10 cellular contexts compared by ENCODE assay signal in the genomic region with DNA sequence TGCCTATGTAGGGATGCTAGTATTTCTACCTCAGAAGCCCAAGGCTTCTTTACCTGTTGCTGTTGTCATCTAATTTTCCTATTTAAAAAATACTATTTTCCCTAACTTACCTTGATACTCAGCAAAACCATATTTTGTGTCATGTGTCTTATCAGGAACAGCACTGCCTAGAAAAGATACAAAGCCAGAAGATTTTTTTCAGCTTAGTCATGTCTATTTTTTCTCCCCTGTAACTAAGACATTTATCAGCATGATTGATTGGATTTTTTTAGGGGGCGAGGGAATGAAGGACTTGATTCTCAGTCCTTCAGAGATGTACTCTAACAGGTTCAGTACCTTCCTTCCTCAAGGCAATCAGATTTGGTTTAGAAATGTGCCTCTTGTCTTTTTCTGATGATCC. TPM values are rescaled to one million over a fixed set of nuclear protein-coding genes. Genes with fewer than 3 reads are reported as not detected.
DNase-seq lines count a peak whose midpoint lies in the region; ATAC-seq, FAIRE-seq and TF ChIP-seq lines count a peak whose summit lies in the region.
"Had no signal": no experiment of that assay in that cellular context is flagged by ENCODE, and none has a peak within 500 bp of the region (broad histone marks: within the 10 kb centered on the region; RNA-seq: fewer than 3 reads in every experiment).

No MANE protein-coding gene starts in this region.

- TF ChIP-seq RAD21 in K562 (CRISPR knock-in tag; conservative IDR thresholded peaks at IDR 0.05 in 1 of 2, IDR thresholded peaks at IDR 0.05 in 1 of 2) = no peak

- H4K8ac ChIP-seq in mesenchymal stem cell (ENCODE audit: low read length) = no peak overlapping the region

- DNase-seq in heart left ventricle (no peak), Right ventricle myocardium superior (no peak), K562 (ENCODE audit: extremely low read depth in 1 of 4, low spot score in 3 of 4) (peak in 2 of 4 experiments; percentile 40), mesenchymal stem cell (peak; percentile 34), upper lobe of right lung (no peak), head of caudate nucleus (no peak), germinal center (ENCODE audit: low spot score) (no peak), RKO (ENCODE audit: low spot score) (no peak)

- no peak for TF ChIP-seq POLR2A in heart left ventricle (IDR thresholded peaks at IDR 0.05)
- TF ChIP-seq POLR2A in K562 (conservative IDR thresholded peaks at IDR 0.05) = no peak

- H3K4me2 ChIP-seq in K562 (ENCODE audit: insufficient read depth, low read length) (peak overlapping the region; percentile 48), mesenchymal stem cell (ENCODE audit: low read length, poor library complexity, severe bottlenecking) (no peak overlapping the region)

- 34 to 53% (median 41%) methylated on average over 1 of the region's 1 CpG for WGBS in heart left ventricle, 4 donors
- 0% methylated on average over 1 of the region's 1 CpG for WGBS in K562 (ENCODE audit: insufficient coverage, low coverage, missing lambda C conversion rate)
- no CpG with 5 or more reads among the region's 1 CpG for WGBS in mesenchymal stem cell

- no peak overlapping the region for H3K18ac ChIP-seq in mesenchymal stem cell (ENCODE audit: low read depth in 1 of 2, low read length in 2 of 2)

- H3K9me3 ChIP-seq in heart left ventricle (no peaks in the 10 kb centered on the region), K562 (replicated peaks; ENCODE audit: control insufficient read depth, insufficient read depth, low read depth, low read length) (no peaks in the 10 kb centered on the region), mesenchymal stem cell (ENCODE audit: control insufficient read depth, low read length) (no peaks in the 10 kb centered on the region), upper lobe of right lung (no peaks in the 10 kb centered on the region)
- H3K9me3 ChIP-seq: neutrophil had no signal

- peaks cover 2 to 54% (median 34%) of the 10 kb centered on the region in 12 donors for H3K4me1 ChIP-seq in heart left ventricle
- H3K4me1 ChIP-seq in K562 (replicated peaks in 1 of 2; ENCODE audit: control insufficient read depth in 2 of 2, insufficient read depth in 2 of 2, low read length in 2 of 2) = peaks cover 11 to 18% of the 10 kb centered on the region in 2 experiments; a peak in 4 of 5 replicates
- H3K4me1 ChIP-seq in mesenchymal stem cell (ENCODE audit: control insufficient read depth, insufficient read depth, low read depth, low read length) = peaks cover 3% of the 10 kb centered on the region
- H3K4me1 ChIP-seq in upper lobe of right lung = peaks cover 33% of the 10 kb centered on the region

- POLR2A ChIA-PET in K562 (lab: Yijun Ruan, JAX) = interaction anchor here (0.5 to 1.0 kb wide), 2 partner anchors 17 to 57 kb away, joined by 3 to 5 read pairs; no protein-coding TSS in a partner anchor

- peak; percentile 76 for TF ChIP-seq EP300 in K562 (IDR thresholded peaks at IDR 0.05; ENCODE audit: low read length)

- no peak overlapping the region for H3K14ac ChIP-seq in mesenchymal stem cell (ENCODE audit: low read length in 2 of 2)

- H2BK120ac ChIP-seq in mesenchymal stem cell (ENCODE audit: low read depth, low read length) = no peak overlapping the region

- no peaks in the 10 kb centered on the region for H4K20me1 ChIP-seq in K562 (replicated peaks; ENCODE audit: control insufficient read depth, insufficient read depth, low read length)

- CTCF ChIA-PET in K562 (lab: Yijun Ruan, JAX; ENCODE audit: low intra/inter-chr PET ratio) = interaction anchor here (0.6 kb wide), 1 partner anchor 17 kb away, joined by 4 read pairs; no protein-coding TSS in a partner anchor

- no peak overlapping the region for H3K23ac ChIP-seq in mesenchymal stem cell (ENCODE audit: low read length in 2 of 2)

- H3K79me1 ChIP-seq in mesenchymal stem cell (replicated peaks; ENCODE audit: low read length, poor library complexity, severe bottlenecking) = no peaks in the 10 kb centered on the region

- H3K36me3 ChIP-seq in heart left ventricle (no peaks in the 10 kb centered on the region), K562 (ENCODE audit: control insufficient read depth, insufficient read depth, low read length) (no peaks in the 10 kb centered on the region), mesenchymal stem cell (ENCODE audit: control insufficient read depth in 1 of 2, insufficient read depth in 2 of 2, low read depth in 1 of 2, low read length in 2 of 2) (no peaks in the 10 kb centered on the region), upper lobe of right lung (no peaks in the 10 kb centered on the region)
- H3K36me3 ChIP-seq: neutrophil had no signal

- no peaks in the 10 kb centered on the region for H3K79me2 ChIP-seq in K562 (ENCODE audit: control insufficient read depth, insufficient read depth, low read length)

- H3K9me1 ChIP-seq in K562 (ENCODE audit: control insufficient read depth, insufficient read depth, low read length) = no peaks in the 10 kb centered on the region

- H3K27ac ChIP-seq in heart left ventricle (peak overlapping the region in 11 of 12 donors; percentile 0 to 80 (median 58)), K562 (ENCODE audit: extremely low read depth, low read depth, low read length) (peak overlapping the region; percentile 43; the same call in 1 of the 3 replicates), mesenchymal stem cell (ENCODE audit: low read length, poor library complexity, severe bottlenecking) (no peak overlapping the region), upper lobe of right lung (peak overlapping the region; percentile 72)
- H3K27ac ChIP-seq: neutrophil had no signal

- peak; percentile 70 for FAIRE-seq in K562 (lab: Jason Lieb, UNC)

- ATAC-seq in heart left ventricle = no peak
- ATAC-seq in Right ventricle myocardium superior (ENCODE audit: poor library complexity) = no peak
- ATAC-seq in K562 = 0 out of 3 replicates have a peak, but pooled peaks have one; percentile 10
- ATAC-seq in upper lobe of right lung = no peak
- ATAC-seq: Panc1 had no signal

- intact Hi-C loops in heart left ventricle (cut with DNase I) (loop anchor here in 3 of 10 donors (2.0 to 10.0 kb wide), 3 partner anchors 17 to 691 kb away; a partner anchor contains a TSS), Right ventricle myocardium superior (cut with DNase I) (no loop called here), K562 (cut with micrococcal nuclease) (no loop called here), upper lobe of right lung (cut with DNase I) (no loop called here), head of caudate nucleus (cut with DNase I) (no loop called here)

- no peaks in the 10 kb centered on the region for H3K27me3 ChIP-seq in heart left ventricle
- H3K27me3 ChIP-seq in K562 (ENCODE audit: control insufficient read depth in 2 of 2, insufficient read depth in 2 of 2, low read length in 2 of 2) = no peaks in the 10 kb centered on the region
- no peaks in the 10 kb centered on the region for H3K27me3 ChIP-seq in mesenchymal stem cell (ENCODE audit: control insufficient read depth in 1 of 2, insufficient read depth in 1 of 2, low read length in 2 of 2)
- H3K27me3 ChIP-seq in upper lobe of right lung = no peaks in the 10 kb centered on the region

- H2BK15ac ChIP-seq in mesenchymal stem cell (ENCODE audit: low read depth, poor library complexity, severe bottlenecking) = no peak overlapping the region

- H3K9ac ChIP-seq in K562 (ENCODE audit: insufficient read depth in 1 of 2, low read depth in 2 of 2, low read length in 2 of 2) (peak overlapping the region in 1 of 2 experiments; percentile 19; a peak in 2 of 4 replicates), mesenchymal stem cell (ENCODE audit: low read length) (peak overlapping the region; percentile 86)

- no peak overlapping the region for H2BK12ac ChIP-seq in mesenchymal stem cell (ENCODE audit: low read length in 2 of 2)

- H2AFZ ChIP-seq in K562 (ENCODE audit: low read depth, low read length) (no peak overlapping the region), mesenchymal stem cell (ENCODE audit: low read depth, low read length) (no peak overlapping the region)

- no peak for TF ChIP-seq CTCF in heart left ventricle (IDR thresholded peaks at IDR 0.05)
- TF ChIP-seq CTCF in K562 (IDR thresholded peaks at IDR 0.05 in 2 of 3, conservative IDR thresholded peaks at IDR 0.05 in 1 of 3; ENCODE audit: insufficient read depth in 2 of 3, low read depth in 1 of 3, low read length in 3 of 3) = no peak
- TF ChIP-seq CTCF in upper lobe of right lung (IDR thresholded peaks at IDR 0.05) = no peak

- H3K4me3 ChIP-seq in heart left ventricle = peak overlapping the region in 2 of 12 donors; percentile 1 to 15
- no peak overlapping the region for H3K4me3 ChIP-seq in K562
- peak overlapping the region in 1 of 2 experiments; percentile 54 for H3K4me3 ChIP-seq in mesenchymal stem cell (ENCODE audit: insufficient read depth in 1 of 2, low read depth in 1 of 2, low read length in 2 of 2)
- H3K4me3 ChIP-seq in upper lobe of right lung = no peak overlapping the region

- no peak overlapping the region for H2AK5ac ChIP-seq in mesenchymal stem cell (ENCODE audit: low read length, severe bottlenecking)

- H3K4ac ChIP-seq in mesenchymal stem cell (ENCODE audit: low read depth in 1 of 2, low read length in 2 of 2) = no peak overlapping the region

- H2BK5ac ChIP-seq in mesenchymal stem cell (ENCODE audit: low read depth, low read length, poor library complexity, severe bottlenecking) = no peak overlapping the region

- in situ Hi-C loops in K562 (cut with MboI) = no loop called here

- no peak overlapping the region for H4K91ac ChIP-seq in mesenchymal stem cell (ENCODE audit: low read length)

- no TSS peak for BruUV-seq in K562 (replicated peaks; lab: Mats Ljungman, UMichigan)

RNA-seq across cellular contexts. Expression of a gene that starts 3.5 kb away (rescaled TPM):
- total RNA-seq in heart left ventricle (10 to 100 TPM in 7 of 9 donors, 1 to 10 TPM in 2; 3.8 to 40.7 (median 27.8) TPM), Right ventricle myocardium superior (10.4 TPM), K562 (2014; rRNA removed) (0.77 and 1.0 TPM in 2 replicates), K562 (2014; rRNA removed; fragmentation: Illumina TruSeq; extraction: Trizol) (0.67 and 0.76 TPM in 2 replicates), K562 (2015; rRNA removed; fragmentation: Illumina TruSeq; extraction: Trizol) (0.68 and 0.87 TPM in 2 replicates), K562 (2021) (1.3 TPM in 2 replicates), upper lobe of right lung (56.4 TPM)
- polyA plus RNA-seq in heart left ventricle (1 to 10 TPM; 4.0 to 7.8 TPM), K562 (2011; rRNA removed) (0.71 and 2.3 TPM in 2 replicates), K562 (2014; fragmentation: Illumina TruSeq; extraction: Trizol) (0.83 and 1.1 TPM in 2 replicates), K562 (2014; fragmentation: Nextera tagmentation; extraction: Ambion mirVana) (under 1 TPM; 0.11 to 0.18 TPM), K562 (2014; rRNA removed) (0.88 and 1.2 TPM in 2 replicates)
- 3.1 and 4.7 TPM in 2 replicates for total RNA-seq in K562 (2011; cell fraction: chromatin; rRNA removed; ENCODE audit: low replicate concordance)
- 5.1 and 6.2 TPM in 2 replicates for total RNA-seq in K562 (2011; cell fraction: nucleolus; rRNA removed)
- total RNA-seq in K562 (2011; cell fraction: nucleoplasm; rRNA removed) = 5.6 and 6.2 TPM in 2 replicates
- polyA plus RNA-seq in K562 (2011; cell fraction: cytosol; rRNA removed) = 0.73 and 2.3 TPM in 2 replicates
- polyA plus RNA-seq in K562 (2011; cell fraction: nucleus; rRNA removed) = 1.7 and 2.8 TPM in 2 replicates
- 1.0 and 2.6 TPM in 2 replicates for polyA plus RNA-seq in K562 (2012)
- 1.1 and 2.5 TPM in 2 replicates for polyA minus RNA-seq in K562 (2011; rRNA and poly(A)+ RNA removed)
- polyA minus RNA-seq in K562 (2011; cell fraction: cytosol; rRNA and poly(A)+ RNA removed) = 2.5 TPM in 1 of 2 replicates, not detected in the other
- 1.2 and 3.6 TPM in 2 replicates for polyA minus RNA-seq in K562 (2011; cell fraction: nucleus; rRNA and poly(A)+ RNA removed)
- 28.6 TPM for polyA plus RNA-seq in mesenchymal stem cell (2013, experiment 1 of 2)
- polyA plus RNA-seq in mesenchymal stem cell (2013, experiment 2 of 2) = 29.9 TPM

RNA-seq across cellular contexts. Expression of a gene that starts 50.3 kb away (rescaled TPM):
- total RNA-seq in heart left ventricle (10 to 100 TPM in 7 of 9 donors, 1 to 10 TPM in 2; 8.1 to 20.1 (median 12.9) TPM), Right ventricle myocardium superior (9.9 TPM), K562 (2014; rRNA removed) (5.3 and 6.8 TPM in 2 replicates), K562 (2014; rRNA removed; fragmentation: Illumina TruSeq; extraction: Trizol) (2.7 and 3.5 TPM in 2 replicates), K562 (2015; rRNA removed; fragmentation: Illumina TruSeq; extraction: Trizol) (4.2 and 4.8 TPM in 2 replicates), K562 (2021) (7.8 and 8.9 TPM in 2 replicates), upper lobe of right lung (24.3 TPM)
- polyA plus RNA-seq in heart left ventricle (1 to 10 TPM; 7.7 to 8.4 TPM), K562 (2011; rRNA removed) (3.1 and 5.0 TPM in 2 replicates), K562 (2014; fragmentation: Illumina TruSeq; extraction: Trizol) (5.4 and 5.8 TPM in 2 replicates), K562 (2014; fragmentation: Nextera tagmentation; extraction: Ambion mirVana) (under 1 TPM; 0.63 to 0.70 TPM), K562 (2014; rRNA removed) (4.9 and 6.3 TPM in 2 replicates)
- 3.8 and 10.3 TPM in 2 replicates for total RNA-seq in K562 (2011; cell fraction: chromatin; rRNA removed; ENCODE audit: low replicate concordance)
- total RNA-seq in K562 (2011; cell fraction: nucleolus; rRNA removed) = 8.0 and 9.5 TPM in 2 replicates
- total RNA-seq in K562 (2011; cell fraction: nucleoplasm; rRNA removed) = 5.1 and 5.5 TPM in 2 replicates
- 4.7 and 5.2 TPM in 2 replicates for polyA plus RNA-seq in K562 (2011; cell fraction: cytosol; rRNA removed)
- polyA plus RNA-seq in K562 (2011; cell fraction: nucleus; rRNA removed) = 8.7 and 9.7 TPM in 2 replicates
- 7.9 and 8.1 TPM in 2 replicates for polyA plus RNA-seq in K562 (2012)
- polyA minus RNA-seq in K562 (2011; rRNA and poly(A)+ RNA removed) = 4.1 and 5.3 TPM in 2 replicates
- 5.9 and 7.4 TPM in 2 replicates for polyA minus RNA-seq in K562 (2011; cell fraction: cytosol; rRNA and poly(A)+ RNA removed)
- 6.7 and 9.0 TPM in 2 replicates for polyA minus RNA-seq in K562 (2011; cell fraction: nucleus; rRNA and poly(A)+ RNA removed)
- 10.3 TPM for polyA plus RNA-seq in mesenchymal stem cell (2013, experiment 1 of 2)
- 10.6 TPM for polyA plus RNA-seq in mesenchymal stem cell (2013, experiment 2 of 2)
